ENCODE assay signal across 12 cellular contexts in genomic region chr7:24723178-24723530, GRCh38. TPM values are rescaled to one million over a fixed set of nuclear protein-coding genes. Genes with fewer than 3 reads are reported as not detected.
DNase-seq lines count a peak whose midpoint lies in the region; ATAC-seq and TF ChIP-seq lines count a peak whose summit lies in the region.
"Had no signal": no experiment of that assay in that cellular context is flagged by ENCODE, and none has a peak within 500 bp of the region (broad histone marks: within the 10 kb centered on the region; RNA-seq: fewer than 3 reads in every experiment).

No MANE protein-coding gene starts in this region.

- no peaks in the 10 kb centered on the region for H3K27me3 Mint-ChIP-seq in neural crest cell (ENCODE audit: low read depth)

- H4K20me1 ChIP-seq in BLaER1 treated with 17β-estradiol and CSF1 and Interleukin-3, amounts not matched to agents 10 nM and 100 nM: peaks cover 0 to 11% (median 0%) of the 10 kb centered on the region in 11 experiments; a peak in 5 of 22 replicates

- no peak overlapping the region for H3K9ac ChIP-seq in BLaER1 treated with 17β-estradiol and CSF1 and Interleukin-3, amounts not matched to agents 10 nM and 100 nM

- peaks cover 3% of the 10 kb centered on the region for H3K36me3 Mint-ChIP-seq in neural crest cell (ENCODE audit: low read depth)

- no peak overlapping the region for H3K27ac Mint-ChIP-seq in neural crest cell (ENCODE audit: unreplicated experiment)

- DNase-seq in AG04450 (ENCODE audit: low read depth, low spot score) (no peak), RWPE2 (ENCODE audit: low spot score) (no peak), neural crest cell (ENCODE audit: low read depth, low spot score) (no peak), NCI-H748 (lab: John Stamatoyannopoulos, UW; ENCODE audit: unreplicated experiment) (no peak), NCI-H1105 (lab: John Stamatoyannopoulos, UW) (no peak)
- no peak for DNase-seq in activated CD4-positive, alpha-beta T cell treated with anti-CD3 and anti-CD28 coated beads for 48 hours
- DNase-seq: DMS79 treated with DMSO at 0.1 percent for 48 hours, NCI-H1105 treated with DMSO at 0.1 percent for 48 hours, NCI-H2081 treated with DMSO at 0.1 percent for 48 hours, NCI-H774, RPMI8226 had no signal

- peaks cover 24% of the 10 kb centered on the region for H3K4me1 Mint-ChIP-seq in neural crest cell

- no peak overlapping the region for H3K4me3 ChIP-seq in AG04450 (ENCODE audit: low read depth, low read length)
- H3K4me3 ChIP-seq in BLaER1 treated with 17β-estradiol and CSF1 and Interleukin-3, amounts not matched to agents 10 nM and 100 nM: no peak overlapping the region
- no peak overlapping the region for H3K4me3 ChIP-seq in RWPE2 (ENCODE audit: severe bottlenecking)

- POLR2A ChIA-PET in AG04450 (lab: Yijun Ruan, JAX): interaction anchor here (0.8 kb wide), 1 partner anchor 34 kb away, joined by 4 read pairs; the partner anchor contains the start of gene GSDME

- peak overlapping the region in 8 of 11 experiments; percentile 62 to 91 (median 86); a peak in 14 of 22 replicates for H3K4me2 ChIP-seq in BLaER1 treated with 17β-estradiol and CSF1 and Interleukin-3, amounts not matched to agents 10 nM and 100 nM

- H3K27ac ChIP-seq in AG04450 (ENCODE audit: low read depth, low read length) (peak overlapping the region; percentile 11), RWPE2 (ENCODE audit: poor library complexity, severe bottlenecking) (no peak overlapping the region)
- H3K27ac ChIP-seq in BLaER1 treated with 17β-estradiol and CSF1 and Interleukin-3, amounts not matched to agents 10 nM and 100 nM: no peak overlapping the region

- no peaks in the 10 kb centered on the region for H3K27me3 ChIP-seq in AG04450 (ENCODE audit: control insufficient read depth, insufficient read depth, low read length)
- peaks cover 0 to 49% (median 23%) of the 10 kb centered on the region in 11 experiments; a peak in 16 of 22 replicates for H3K27me3 ChIP-seq in BLaER1 treated with 17β-estradiol and CSF1 and Interleukin-3, amounts not matched to agents 10 nM and 100 nM
- H3K27me3 ChIP-seq in RWPE2 (ENCODE audit: insufficient read depth, poor library complexity, severe bottlenecking): no peaks in the 10 kb centered on the region

- H3K4me3 Mint-ChIP-seq in neural crest cell: no peak overlapping the region

- no peak for TF ChIP-seq CTCF in AG04450 (IDR thresholded peaks at IDR 0.05; ENCODE audit: low read depth, low read length)
- TF ChIP-seq CTCF in RWPE2 (IDR thresholded peaks at IDR 0.05; ENCODE audit: poor library complexity, severe bottlenecking): peak; percentile 32
- TF ChIP-seq CTCF in neural crest cell (conservative IDR thresholded peaks at IDR 0.05): peak; percentile 4

- CTCF ChIA-PET in AG04450 (lab: Charles Lee): interaction anchor here (0.7 to 2.4 kb wide), 12 partner anchors 8 to 860 kb away, joined by 3 to 20 read pairs (median 4); no protein-coding TSS in a partner anchor

- no peaks in the 10 kb centered on the region for H3K36me3 ChIP-seq in BLaER1 treated with 17β-estradiol and CSF1 and Interleukin-3, amounts not matched to agents 10 nM and 100 nM
- H3K36me3 ChIP-seq in RWPE2 (ENCODE audit: low read depth): peaks cover 24% of the 10 kb centered on the region

- H3K4me1 ChIP-seq in BLaER1 treated with 17β-estradiol and CSF1 and Interleukin-3, amounts not matched to agents 10 nM and 100 nM: peaks cover 17 to 93% (median 76%) of the 10 kb centered on the region in 10 experiments
- peaks cover 12% of the 10 kb centered on the region for H3K4me1 ChIP-seq in RWPE2 (ENCODE audit: insufficient read depth, poor library complexity, severe bottlenecking)

- no peaks in the 10 kb centered on the region for H3K9me3 Mint-ChIP-seq in neural crest cell

- no peaks in the 10 kb centered on the region for H3K9me3 ChIP-seq in AG04450 (ENCODE audit: control insufficient read depth, insufficient read depth, low read length)
- H3K9me3 ChIP-seq in BLaER1 treated with 17β-estradiol and CSF1 and Interleukin-3, amounts not matched to agents 10 nM and 100 nM (replicated peaks in 1 of 11): no peaks in the 10 kb centered on the region
- no peaks in the 10 kb centered on the region for H3K9me3 ChIP-seq in RWPE2 (ENCODE audit: severe bottlenecking)

- no peak for ATAC-seq in RWPE2 (ENCODE audit: low read depth)

RNA-seq across cellular contexts. Expression of gene GSDME, which starts 34.1 kb away (rescaled TPM):
- polyA plus RNA-seq in AG04450 (2011; rRNA removed): 58.3 and 63.8 TPM in 2 replicates
- 55.3 and 77.2 TPM in 2 replicates for polyA minus RNA-seq in AG04450 (2011; rRNA and poly(A)+ RNA removed)
- 18.9 and 21.9 TPM in 2 replicates for total RNA-seq in neural crest cell
